10 cellular contexts compared by ENCODE assay signal in genomic region chr20:38872036-38872435, GRCh38. TPM values are rescaled to one million over a fixed set of nuclear protein-coding genes. Genes with fewer than 3 reads are reported as not detected.
DNase-seq lines count a peak whose midpoint lies in the region; ATAC-seq and TF ChIP-seq lines count a peak whose summit lies in the region.
"Had no signal": no experiment of that assay in that cellular context is flagged by ENCODE, and none has a peak within 500 bp of the region (broad histone marks: within the 10 kb centered on the region; RNA-seq: fewer than 3 reads in every experiment).

No MANE protein-coding gene starts in this region.

- no peak for DNase-seq in activated T-cell treated with anti-CD3 and anti-CD28 coated beads, Interleukin-2, amount 50 U/mL, for 4 hours
- DNase-seq in activated T-cell treated with anti-CD3 and anti-CD28 coated beads for 4 hours (no peak), RPMI8226 (peak; percentile 33), endothelial cell (ENCODE audit: low spot score) (no peak), T-helper 9 cell (no peak)
- DNase-seq in stimulated activated naive B cell treated with anti-CD40 and anti-IgM and Interleukin-4, amounts not matched to agents 10 μg/mL and 1 μg/mL and 100 μg/mL, for 72 hours = no peak
- DNase-seq: MG63, NCI-H526 treated with DMSO at 0.1 percent for 48 hours had no signal

- H3K9me3 Mint-ChIP-seq in activated T-cell treated with anti-CD3 and anti-CD28 coated beads, Interleukin-2, amount 50 U/mL, for 4 hours = no peaks in the 10 kb centered on the region
- H3K9me3 Mint-ChIP-seq in endothelial cell (ENCODE audit: unreplicated experiment) = no peaks in the 10 kb centered on the region
- no peaks in the 10 kb centered on the region for H3K9me3 Mint-ChIP-seq in stimulated activated naive B cell treated with anti-CD40 and anti-IgM and Interleukin-4, amounts not matched to agents 10 μg/mL and 1 μg/mL and 100 μg/mL, for 72 hours

- peak overlapping the region; percentile 48 for H3K27ac Mint-ChIP-seq in endothelial cell (ENCODE audit: unreplicated experiment)
- H3K27ac Mint-ChIP-seq in stimulated activated naive B cell treated with anti-CD40 and anti-IgM and Interleukin-4, amounts not matched to agents 10 μg/mL and 1 μg/mL and 100 μg/mL, for 72 hours = peak overlapping the region; percentile 98

- H3K27me3 Mint-ChIP-seq in activated T-cell treated with anti-CD3 and anti-CD28 coated beads, Interleukin-2, amount 50 U/mL, for 4 hours (ENCODE audit: low read depth) = no peaks in the 10 kb centered on the region
- peaks cover 10% of the 10 kb centered on the region for H3K27me3 Mint-ChIP-seq in endothelial cell (ENCODE audit: unreplicated experiment)
- no peaks in the 10 kb centered on the region for H3K27me3 Mint-ChIP-seq in stimulated activated naive B cell treated with anti-CD40 and anti-IgM and Interleukin-4, amounts not matched to agents 10 μg/mL and 1 μg/mL and 100 μg/mL, for 72 hours

- no peak for TF ChIP-seq CTCF in endothelial cell (IDR thresholded peaks at IDR 0.05; ENCODE audit: unreplicated experiment)

- peaks cover 83% of the 10 kb centered on the region for H3K4me1 Mint-ChIP-seq in activated T-cell treated with anti-CD3 and anti-CD28 coated beads, Interleukin-2, amount 50 U/mL, for 4 hours (ENCODE audit: low read depth)
- peaks cover 57% of the 10 kb centered on the region for H3K4me1 Mint-ChIP-seq in endothelial cell (ENCODE audit: unreplicated experiment)
- peaks cover 64 to 86% of the 10 kb centered on the region in 2 donors for H3K4me1 Mint-ChIP-seq in stimulated activated naive B cell treated with anti-CD40 and anti-IgM and Interleukin-4, amounts not matched to agents 10 μg/mL and 1 μg/mL and 100 μg/mL, for 72 hours

- peak overlapping the region; percentile 78 for H3K4me3 Mint-ChIP-seq in activated T-cell treated with anti-CD3 and anti-CD28 coated beads, Interleukin-2, amount 50 U/mL, for 4 hours
- no peak overlapping the region for H3K4me3 Mint-ChIP-seq in endothelial cell (ENCODE audit: unreplicated experiment)
- H3K4me3 Mint-ChIP-seq in stimulated activated naive B cell treated with anti-CD40 and anti-IgM and Interleukin-4, amounts not matched to agents 10 μg/mL and 1 μg/mL and 100 μg/mL, for 72 hours = peak overlapping the region; percentile 56 to 62

- H3K36me3 Mint-ChIP-seq in activated T-cell treated with anti-CD3 and anti-CD28 coated beads, Interleukin-2, amount 50 U/mL, for 4 hours (ENCODE audit: insufficient read depth) = peaks cover 15% of the 10 kb centered on the region
- H3K36me3 Mint-ChIP-seq in endothelial cell (ENCODE audit: low read depth, unreplicated experiment) = peaks cover 17% of the 10 kb centered on the region
- H3K36me3 Mint-ChIP-seq in stimulated activated naive B cell treated with anti-CD40 and anti-IgM and Interleukin-4, amounts not matched to agents 10 μg/mL and 1 μg/mL and 100 μg/mL, for 72 hours = peaks cover 28 to 39% of the 10 kb centered on the region in 2 donors

- no peak for ATAC-seq in activated T-cell treated with anti-CD3 and anti-CD28 coated beads, Interleukin-2, amount 50 U/mL, for 4 hours
- no peak for ATAC-seq in stimulated activated naive B cell treated with anti-CD40 and anti-IgM and Interleukin-4, amounts not matched to agents 10 μg/mL and 1 μg/mL and 100 μg/mL, for 72 hours (replicated peaks)
- ATAC-seq in GM19395 (IDR thresholded peaks at IDR 0.05; ENCODE audit: unreplicated experiment) (no peak), GM19023 (IDR thresholded peaks at IDR 0.05; ENCODE audit: unreplicated experiment) (no peak)

RNA-seq across cellular contexts. Expression of gene FAM83D, which starts 54.2 kb away (rescaled TPM):
- total RNA-seq in activated T-cell treated with anti-CD3 and anti-CD28 coated beads, Interleukin-2, amount 50 U/mL, for 4 hours = 1 to 10 TPM; 1.3 to 1.9 (median 1.4) TPM
- total RNA-seq in endothelial cell (ENCODE audit: unreplicated experiment) = 7.7 TPM
